7 cellular contexts compared by ENCODE assay signal in the genomic region with DNA sequence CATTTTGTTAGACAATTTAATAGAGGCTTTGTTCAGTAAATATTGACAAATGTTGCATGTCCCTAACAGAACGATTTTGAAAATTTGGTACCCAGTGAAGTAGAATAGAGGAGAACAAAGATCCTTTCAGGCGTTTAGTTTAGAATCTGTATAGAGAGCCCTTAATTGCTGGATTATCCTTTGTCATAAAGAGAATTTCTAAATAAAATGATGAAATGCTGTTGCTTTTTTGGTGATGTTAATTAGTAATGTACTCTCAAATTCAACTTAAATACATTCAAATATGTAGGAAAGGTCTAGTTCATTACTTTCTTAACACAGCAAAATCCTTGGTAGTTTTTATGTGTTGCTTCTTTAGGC. TPM values are rescaled to one million over a fixed set of nuclear protein-coding genes. Genes with fewer than 3 reads are reported as not detected.
A peak's percentile ranks its signal among the peaks of the same experiment; 100 is the strongest.
DNase-seq lines count a peak whose midpoint lies in the region; ATAC-seq and TF ChIP-seq lines count a peak whose summit lies in the region.

No MANE protein-coding gene starts in this region.

- CTCF ChIA-PET in HEK293T (lab: Yijun Ruan, JAX), result no interaction called here
- CTCF ChIA-PET in activated CD4-positive, alpha-beta memory T cell treated with anti-CD3 and anti-CD28 coated beads for 36 hours (lab: Charles Lee), result interaction anchor here (1.9 kb wide), 1 partner anchor 21 kb away, joined by 11 read pairs; no protein-coding TSS in a partner anchor

- no peak for TF ChIP-seq CTCF in GM10266 (IDR thresholded peaks at IDR 0.05; ENCODE audit: control insufficient read depth, insufficient read depth, low read depth, missing control alignments)

- no peaks in the 10 kb centered on the region for H3K9me3 ChIP-seq in iPS DF 6.9 (ENCODE audit: control insufficient read depth, insufficient read depth, low read length)

- H3K27ac Mint-ChIP-seq in activated CD4-positive, alpha-beta memory T cell treated with anti-CD3 and anti-CD28 coated beads for 36 hours, result peak overlapping the region; percentile 99
- peak overlapping the region; percentile 99 for H3K27ac Mint-ChIP-seq in stimulated activated effector memory CD8-positive, alpha-beta T cell treated with anti-CD3 and anti-CD28 coated beads, Interleukin-12 subunit alpha, Interleukin-12 subunit beta, amount 100 ng/mL, for 72 hours

- H3K4me1 Mint-ChIP-seq in activated CD4-positive, alpha-beta memory T cell treated with anti-CD3 and anti-CD28 coated beads for 36 hours (ENCODE audit: low read depth), result peaks cover 52% of the 10 kb centered on the region
- H3K4me1 Mint-ChIP-seq in stimulated activated effector memory CD8-positive, alpha-beta T cell treated with anti-CD3 and anti-CD28 coated beads, Interleukin-12 subunit alpha, Interleukin-12 subunit beta, amount 100 ng/mL, for 72 hours, result peaks cover 29% of the 10 kb centered on the region

- POLR2A ChIA-PET in HEK293T (lab: Yijun Ruan, JAX), result interaction anchor here (0.5 to 1.9 kb wide), 7 partner anchors 9 to 55 kb away, joined by 3 to 31 read pairs (median 10); no protein-coding TSS in a partner anchor
- POLR2A ChIA-PET in activated CD4-positive, alpha-beta memory T cell treated with anti-CD3 and anti-CD28 coated beads for 36 hours (lab: Charles Lee), result interaction anchor here (1.1 to 3.5 kb wide), 4 partner anchors 8 to 267 kb away, joined by 5 to 29 read pairs (median 10); partner anchors contain the start of gene FMC1

- H3K4me1 ChIP-seq in iPS DF 6.9 (ENCODE audit: control insufficient read depth, insufficient read depth, low read length), result 0 out of 2 replicates have a peak, but pooled peaks cover 3% of the 10 kb centered on the region

- no peaks in the 10 kb centered on the region for H3K9me3 Mint-ChIP-seq in activated CD4-positive, alpha-beta memory T cell treated with anti-CD3 and anti-CD28 coated beads for 36 hours
- no peaks in the 10 kb centered on the region for H3K9me3 Mint-ChIP-seq in stimulated activated effector memory CD8-positive, alpha-beta T cell treated with anti-CD3 and anti-CD28 coated beads, Interleukin-12 subunit alpha, Interleukin-12 subunit beta, amount 100 ng/mL, for 72 hours

- no peak overlapping the region for H3K27ac ChIP-seq in iPS DF 6.9 (ENCODE audit: low read length)

- H3K36me3 ChIP-seq in iPS DF 6.9 (ENCODE audit: control insufficient read depth, insufficient read depth, low read length), result no peaks in the 10 kb centered on the region

- DNase-seq in HEK293T (ENCODE audit: extremely low spot score), result no peak
- DNase-seq in activated CD4-positive, alpha-beta memory T cell treated with anti-CD3 and anti-CD28 coated beads for 36 hours, result no peak
- DNase-seq in iPS DF 6.9 (ENCODE audit: low read depth, low spot score), result no peak
- no peak for DNase-seq in stimulated activated effector memory CD8-positive, alpha-beta T cell treated with anti-CD3 and anti-CD28 coated beads, Interleukin-12 subunit alpha, Interleukin-12 subunit beta, amount 100 ng/mL, for 72 hours (ENCODE audit: low spot score in 2 of 2)
- no peak for DNase-seq in GM10266 (ENCODE audit: extremely low spot score)
- DNase-seq in GF-D8 (lab: John Stamatoyannopoulos, UW), result no peak

- peak overlapping the region; percentile 97 for H3K4me3 Mint-ChIP-seq in activated CD4-positive, alpha-beta memory T cell treated with anti-CD3 and anti-CD28 coated beads for 36 hours
- H3K4me3 Mint-ChIP-seq in stimulated activated effector memory CD8-positive, alpha-beta T cell treated with anti-CD3 and anti-CD28 coated beads, Interleukin-12 subunit alpha, Interleukin-12 subunit beta, amount 100 ng/mL, for 72 hours, result peak overlapping the region; percentile 91

- H3K36me3 Mint-ChIP-seq in activated CD4-positive, alpha-beta memory T cell treated with anti-CD3 and anti-CD28 coated beads for 36 hours, result peaks cover 38% of the 10 kb centered on the region
- peaks cover 80% of the 10 kb centered on the region for H3K36me3 Mint-ChIP-seq in stimulated activated effector memory CD8-positive, alpha-beta T cell treated with anti-CD3 and anti-CD28 coated beads, Interleukin-12 subunit alpha, Interleukin-12 subunit beta, amount 100 ng/mL, for 72 hours

- H3K4me3 ChIP-seq in iPS DF 6.9 (ENCODE audit: low read length), result peak overlapping the region; percentile 72

- H3K27me3 Mint-ChIP-seq in activated CD4-positive, alpha-beta memory T cell treated with anti-CD3 and anti-CD28 coated beads for 36 hours, result no peaks in the 10 kb centered on the region

- intact Hi-C loops in activated CD4-positive, alpha-beta memory T cell treated with anti-CD3 and anti-CD28 coated beads for 36 hours (cut with micrococcal nuclease), result no loop called here

- no peaks in the 10 kb centered on the region for H3K27me3 ChIP-seq in iPS DF 6.9 (ENCODE audit: control insufficient read depth, insufficient read depth, low read length)

- no CpG with 5 or more reads among the region's 2 CpGs for WGBS in iPS DF 6.9 (ENCODE audit: insufficient coverage, insufficient read length)

- no peak for ATAC-seq in stimulated activated effector memory CD8-positive, alpha-beta T cell treated with anti-CD3 and anti-CD28 coated beads, Interleukin-12 subunit alpha, Interleukin-12 subunit beta, amount 100 ng/mL, for 72 hours
- no peak for ATAC-seq in HG03175 (IDR thresholded peaks at IDR 0.05; ENCODE audit: unreplicated experiment)

TF ChIP-seq in HEK293T, 16 proteins besides CTCF, POLR2A, EP300 and RAD21:
- 0 out of 2 replicates have a peak, but pooled peaks have one; percentile 10 for TF ChIP-seq NFRKB (IDR thresholded peaks at IDR 0.05)
- no peak for TF ChIP-seq CTBP1 (IDR thresholded peaks at IDR 0.05; ENCODE audit: borderline replicate concordance)

RNA-seq across cellular contexts. Expression of gene LUC7L2, which starts 1.2 kb away (rescaled TPM):
- 100 to 1,000 TPM; 105 to 114 TPM for total RNA-seq in activated CD4-positive, alpha-beta memory T cell treated with anti-CD3 and anti-CD28 coated beads for 36 hours

RNA-seq across cellular contexts. Expression of gene FMC1, which starts 19.8 kb away (rescaled TPM):
- 1 to 10 TPM; 4.4 to 5.0 TPM for total RNA-seq in activated CD4-positive, alpha-beta memory T cell treated with anti-CD3 and anti-CD28 coated beads for 36 hours
